Comparison of ENCODE assay signal across 8 cellular contexts in the genomic region with DNA sequence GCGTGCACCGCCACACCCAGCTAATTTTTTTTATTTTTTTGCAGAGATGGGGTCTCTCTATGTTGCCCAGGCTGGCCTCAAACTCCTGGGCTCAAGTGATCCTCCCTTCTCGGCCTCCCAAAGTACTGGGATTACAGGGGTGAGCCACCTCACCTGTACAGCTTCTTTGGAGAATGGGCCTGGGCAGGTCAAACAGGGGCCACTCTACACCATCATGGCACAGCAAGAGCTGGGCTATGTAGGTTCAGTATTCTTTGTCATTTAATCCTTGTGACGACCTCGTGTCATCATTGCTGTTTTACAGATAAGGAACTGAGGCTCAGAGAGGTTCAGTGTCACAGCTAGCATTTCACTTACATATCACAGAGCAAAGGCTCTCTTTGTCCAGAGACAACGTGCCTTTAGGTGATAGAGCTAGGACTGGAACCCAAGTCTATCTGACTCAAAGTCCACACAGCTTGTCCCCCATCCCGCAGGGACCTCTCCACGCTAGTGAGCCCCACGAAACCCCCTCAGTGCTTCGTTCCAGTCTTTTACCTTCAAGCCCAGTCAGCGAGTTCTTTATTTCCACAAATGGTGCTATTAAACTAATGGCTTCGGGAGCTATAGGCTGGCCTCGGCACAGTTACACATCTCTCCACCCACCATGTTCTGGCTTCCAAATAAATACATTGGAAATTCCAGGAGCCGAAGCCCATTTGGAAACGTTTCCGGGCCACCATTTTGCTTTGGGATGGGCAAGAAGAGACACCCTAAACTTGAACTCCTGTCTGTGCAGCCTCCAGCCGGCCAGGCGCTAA. TPM values are rescaled to one million over a fixed set of nuclear protein-coding genes. Genes with fewer than 3 reads are reported as not detected.
DNase-seq lines count a peak whose midpoint lies in the region; ATAC-seq and TF ChIP-seq lines count a peak whose summit lies in the region.

No MANE protein-coding gene starts in this region.

- TF ChIP-seq POLR2A in GM18505 (IDR thresholded peaks at IDR 0.05; ENCODE audit: borderline replicate concordance, extremely low read depth, insufficient read depth, insufficient read length) (peak; percentile 40), Peyer's patch (IDR thresholded peaks at IDR 0.05) (no peak)

- H3K36me3 ChIP-seq in Peyer's patch (no peaks in the 10 kb centered on the region), skeletal muscle satellite cell (ENCODE audit: insufficient read depth, low read length) (no peaks in the 10 kb centered on the region), MG63 (no peaks in the 10 kb centered on the region)
- no peaks in the 10 kb centered on the region for H3K36me3 ChIP-seq in effector memory CD4-positive, alpha-beta T cell (ENCODE audit: control insufficient read depth, insufficient read depth, low read length)

- H3K27me3 ChIP-seq in Peyer's patch (no peaks in the 10 kb centered on the region), skeletal muscle satellite cell (ENCODE audit: control insufficient read depth, insufficient read depth, low read length) (no peaks in the 10 kb centered on the region), MG63 (no peaks in the 10 kb centered on the region)
- H3K27me3 ChIP-seq in effector memory CD4-positive, alpha-beta T cell (replicated peaks; ENCODE audit: control insufficient read depth, insufficient read depth, low read length, poor library complexity, severe bottlenecking): no peaks in the 10 kb centered on the region

- H3K4me1 ChIP-seq in Peyer's patch (peaks cover 4 to 15% (median 11%) of the 10 kb centered on the region in 4 donors), skeletal muscle satellite cell (ENCODE audit: control insufficient read depth, insufficient read depth, low read length) (peaks cover 20% of the 10 kb centered on the region)
- H3K4me1 ChIP-seq in effector memory CD4-positive, alpha-beta T cell (ENCODE audit: control insufficient read depth, insufficient read depth, low read length, poor library complexity, severe bottlenecking): peaks cover 17% of the 10 kb centered on the region

- no peak for DNase-seq in Peyer's patch
- DNase-seq in effector memory CD4-positive, alpha-beta T cell: no peak
- DNase-seq in NCI-H1105 treated with DMSO at 0.1 percent for 48 hours (lab: John Stamatoyannopoulos, UW): no peak
- DNase-seq in NCI-H1092 treated with DMSO at 0.1 percent for 48 hours (lab: John Stamatoyannopoulos, UW): no peak
- DNase-seq in MG63: no peak

- ATAC-seq in GM18505 (IDR thresholded peaks at IDR 0.05; ENCODE audit: unreplicated experiment) (no peak), GM18907 (IDR thresholded peaks at IDR 0.05; ENCODE audit: unreplicated experiment) (no peak)

- peak overlapping the region; percentile 59 for H3K4me2 ChIP-seq in skeletal muscle satellite cell (ENCODE audit: low read length)

- H3K4me3 ChIP-seq in Peyer's patch (peak overlapping the region in 3 of 4 donors; percentile 2 to 38 (median 7)), skeletal muscle satellite cell (ENCODE audit: low read length) (no peak overlapping the region), MG63 (no peak overlapping the region)
- peak overlapping the region; percentile 33 for H3K4me3 ChIP-seq in effector memory CD4-positive, alpha-beta T cell (ENCODE audit: insufficient read depth, low read depth, low read length, poor library complexity, severe bottlenecking)

- H3K27ac ChIP-seq in Peyer's patch: peak overlapping the region; percentile 69 to 86 (median 75)
- H3K27ac ChIP-seq in effector memory CD4-positive, alpha-beta T cell (ENCODE audit: insufficient read depth, low read length, poor library complexity, severe bottlenecking): peak overlapping the region; percentile 62

- peak overlapping the region; percentile 71 for H3K9ac ChIP-seq in skeletal muscle satellite cell (ENCODE audit: low read depth, low read length)

- no peak for TF ChIP-seq CTCF in Peyer's patch (IDR thresholded peaks at IDR 0.05)

- H3K9me3 ChIP-seq in Peyer's patch (no peaks in the 10 kb centered on the region), skeletal muscle satellite cell (replicated peaks; ENCODE audit: low read length) (no peaks in the 10 kb centered on the region), MG63 (peaks cover 12% of the 10 kb centered on the region)
- no peaks in the 10 kb centered on the region for H3K9me3 ChIP-seq in effector memory CD4-positive, alpha-beta T cell (ENCODE audit: control insufficient read depth, low read length)

RNA-seq across cellular contexts. Expression of a gene that starts 0.7 kb away (rescaled TPM):
- total RNA-seq in Peyer's patch: 1 to 10 TPM in 1 of 4 donors, not detected in 3; 1.9 TPM
- 0.22 TPM in 1 of 2 replicates, not detected in the other for total RNA-seq in skeletal muscle satellite cell (2012; rRNA removed)
- 0.26 TPM in 1 of 2 replicates, not detected in the other for total RNA-seq in MG63 (2014; rRNA removed; shearing (Covaris generic); ENCODE audit: low replicate concordance)

Comparison
In these comparisons a context has a peak if more than half of its experiments do, and no peak if none do; other contexts are left out.
1. H3K4me3 ChIP-seq: peak in Peyer's patch (3 of 4) and effector memory CD4-positive, alpha-beta T cell (single experiment); none in skeletal muscle satellite cell (single experiment) and MG63 (single experiment).